ENCODE assay signal across 8 cellular contexts in genomic region chr1:26021647-26022403, GRCh38. TPM values are rescaled to one million over a fixed set of nuclear protein-coding genes. Genes with fewer than 3 reads are reported as not detected.
DNase-seq lines count a peak whose midpoint lies in the region; ATAC-seq and TF ChIP-seq lines count a peak whose summit lies in the region.

A gene with protein sequence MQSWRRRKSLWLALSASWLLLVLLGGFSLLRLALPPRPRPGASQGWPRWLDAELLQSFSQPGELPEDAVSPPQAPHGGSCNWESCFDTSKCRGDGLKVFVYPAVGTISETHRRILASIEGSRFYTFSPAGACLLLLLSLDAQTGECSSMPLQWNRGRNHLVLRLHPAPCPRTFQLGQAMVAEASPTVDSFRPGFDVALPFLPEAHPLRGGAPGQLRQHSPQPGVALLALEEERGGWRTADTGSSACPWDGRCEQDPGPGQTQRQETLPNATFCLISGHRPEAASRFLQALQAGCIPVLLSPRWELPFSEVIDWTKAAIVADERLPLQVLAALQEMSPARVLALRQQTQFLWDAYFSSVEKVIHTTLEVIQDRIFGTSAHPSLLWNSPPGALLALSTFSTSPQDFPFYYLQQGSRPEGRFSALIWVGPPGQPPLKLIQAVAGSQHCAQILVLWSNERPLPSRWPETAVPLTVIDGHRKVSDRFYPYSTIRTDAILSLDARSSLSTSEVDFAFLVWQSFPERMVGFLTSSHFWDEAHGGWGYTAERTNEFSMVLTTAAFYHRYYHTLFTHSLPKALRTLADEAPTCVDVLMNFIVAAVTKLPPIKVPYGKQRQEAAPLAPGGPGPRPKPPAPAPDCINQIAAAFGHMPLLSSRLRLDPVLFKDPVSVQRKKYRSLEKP (plus strand): TSS chr1:26021775. CDS start chr1:26022647, 872 bp downstream.

- peak within 1 kb of the TSS; percentile 17 for H3K4me3 ChIP-seq in cardiac muscle cell
- peak within 1 kb of the TSS; percentile 58 for H3K4me3 ChIP-seq in trophoblast cell (ENCODE audit: low read depth, low read length)
- no peak within 1 kb of the TSS for H3K4me3 ChIP-seq in PC-3 (ENCODE audit: low read length)

- H2AFZ ChIP-seq in trophoblast cell (ENCODE audit: insufficient read depth, low read length, poor library complexity) (peak within 1 kb of the TSS; percentile 65), PC-3 (ENCODE audit: low read length) (no peak within 1 kb of the TSS)

- no peaks in the 10 kb centered on the region for H3F3A ChIP-seq in PC-3 (ENCODE audit: low read length, unreplicated experiment)

- H2BK120ac ChIP-seq in trophoblast cell (ENCODE audit: insufficient read depth, low read length, poor library complexity), result no peak within 1 kb of the TSS

- no peak within 1 kb of the TSS for H2BK5ac ChIP-seq in trophoblast cell (ENCODE audit: low read depth, low read length, poor library complexity)

- H3K27me3 ChIP-seq in cardiac muscle cell (no peaks in the 10 kb centered on the region), trophoblast cell (ENCODE audit: insufficient read depth, low read length) (no peaks in the 10 kb centered on the region), PC-3 (ENCODE audit: low read length) (no peaks in the 10 kb centered on the region)

- H3K79me2 ChIP-seq in trophoblast cell (ENCODE audit: control insufficient read depth, insufficient read depth, low read length, poor library complexity) (no peaks in the 10 kb centered on the region), PC-3 (ENCODE audit: low read length) (no peaks in the 10 kb centered on the region)

- CTCF ChIA-PET in PC-3 (lab: Charles Lee), result interaction anchor here (0.5 kb wide), 1 partner anchor 9 kb away, joined by 4 read pairs; no protein-coding TSS in a partner anchor

- intact Hi-C loops in PC-3 (cut with micrococcal nuclease), result no loop called here

- H3K4me2 ChIP-seq in trophoblast cell (ENCODE audit: low read length), result peak within 1 kb of the TSS; percentile 63
- no peak within 1 kb of the TSS for H3K4me2 ChIP-seq in PC-3 (ENCODE audit: low read length)

- BruUV-seq in PC-3 (replicated peaks; lab: Mats Ljungman, UMichigan), result no TSS peak

- H3K79me1 ChIP-seq in trophoblast cell (ENCODE audit: low read length), result peaks cover 3% of the 10 kb centered on the region

- TF ChIP-seq CTCF in cardiac muscle cell (IDR thresholded peaks at IDR 0.05; ENCODE audit: low read depth, low read length) (no peak), PC-3 (conservative IDR thresholded peaks at IDR 0.05; ENCODE audit: low read depth, low read length) (no peak)

- H3K9me3 ChIP-seq in cardiac muscle cell (ENCODE audit: low read depth) (no peaks in the 10 kb centered on the region), trophoblast cell (ENCODE audit: insufficient read depth, low read depth, low read length) (no peaks in the 10 kb centered on the region), PC-3 (ENCODE audit: low read length) (no peaks in the 10 kb centered on the region)

- H3K9ac ChIP-seq in trophoblast cell (ENCODE audit: low read length), result no peak within 1 kb of the TSS
- H3K9ac ChIP-seq in PC-3 (ENCODE audit: low read length), result no peak within 1 kb of the TSS

- POLR2A ChIA-PET in PC-3 (lab: Charles Lee; ENCODE audit: unreplicated experiment), result no interaction called here

- H2BK12ac ChIP-seq in trophoblast cell (ENCODE audit: low read length), result peak within 1 kb of the TSS; percentile 7

- peak within 1 kb of the TSS; percentile 56 for H4K8ac ChIP-seq in trophoblast cell (ENCODE audit: low read depth, low read length)

- no peak within 1 kb of the TSS for H2AK5ac ChIP-seq in trophoblast cell (ENCODE audit: low read length)

- no peak within 1 kb of the TSS for H3K4ac ChIP-seq in trophoblast cell (ENCODE audit: low read depth, low read length)

- H3K36me3 ChIP-seq in cardiac muscle cell (no peaks in the 10 kb centered on the region), trophoblast cell (ENCODE audit: control insufficient read depth in 1 of 2, insufficient read depth in 2 of 2, low read length in 2 of 2) (no peaks in the 10 kb centered on the region), PC-3 (ENCODE audit: low read depth, low read length) (no peaks in the 10 kb centered on the region)

- no peaks in the 10 kb centered on the region for H4K20me1 ChIP-seq in PC-3 (ENCODE audit: low read length)

- H3K4me1 ChIP-seq in cardiac muscle cell (ENCODE audit: low read depth) (peaks cover 40% of the 10 kb centered on the region), trophoblast cell (ENCODE audit: control insufficient read depth in 1 of 2, insufficient read depth in 2 of 2, low read length in 2 of 2) (peaks cover 14 to 24% of the 10 kb centered on the region in 2 experiments), PC-3 (ENCODE audit: insufficient read depth, low read length) (no peaks in the 10 kb centered on the region)

- peak within 1 kb of the TSS; percentile 61 for H4K12ac ChIP-seq in trophoblast cell (ENCODE audit: low read depth, low read length)

- no CpG with 5 or more reads among the region's 15 CpGs for WGBS in trophoblast cell (ENCODE audit: extremely low coverage, insufficient coverage, insufficient read length)

- no peaks in the 10 kb centered on the region for H3K9me2 ChIP-seq in PC-3 (replicated peaks; ENCODE audit: low read length)

- peak within 1 kb of the TSS; percentile 83 for H3K27ac ChIP-seq in cardiac muscle cell
- no peak within 1 kb of the TSS for H3K27ac ChIP-seq in trophoblast cell (ENCODE audit: low read depth, low read length)
- no peak within 1 kb of the TSS for H3K27ac ChIP-seq in PC-3 (ENCODE audit: low read length)

- H3K18ac ChIP-seq in trophoblast cell (ENCODE audit: low read length), result no peak within 1 kb of the TSS

- DNase-seq in EL, result peak; percentile 50
- peak; percentile 46 to 86 for DNase-seq in cardiac muscle cell (ENCODE audit: low read depth in 1 of 2, low spot score in 1 of 2)
- DNase-seq in trophoblast cell, result no peak
- no peak for DNase-seq in mesenteric fat pad (ENCODE audit: low spot score)
- no peak for DNase-seq in PC-3
- DNase-seq in COLO668 (lab: John Stamatoyannopoulos, UW; ENCODE audit: unreplicated experiment), result no peak
- DNase-seq in T-helper 9 cell, result no peak

- ATAC-seq in SK-N-SH treated with all-trans-retinoic acid at 6 μM for 48 hours (peak; percentile 92), PC-3 (no peak)

- H3K14ac ChIP-seq in trophoblast cell (ENCODE audit: low read length), result peak within 1 kb of the TSS; percentile 19

- H3K23ac ChIP-seq in trophoblast cell (ENCODE audit: low read length), result no peak within 1 kb of the TSS

- H4K91ac ChIP-seq in trophoblast cell (ENCODE audit: low read depth, low read length), result peak within 1 kb of the TSS; percentile 38

TF ChIP-seq in SK-N-SH treated with all-trans-retinoic acid at 6 μM for 48 hours, 23 proteins besides CTCF, POLR2A, EP300 and RAD21:
- TF ChIP-seq OSR1 (CRISPR knock-in tag; IDR thresholded peaks at IDR 0.05) (no peak), PATZ1 (CRISPR knock-in tag; IDR thresholded peaks at IDR 0.05; ENCODE audit: borderline replicate concordance) (no peak), CSDC2 (CRISPR knock-in tag; IDR thresholded peaks at IDR 0.05) (no peak), ZNF8 (CRISPR knock-in tag; IDR thresholded peaks at IDR 0.05) (no peak), BACH2 (CRISPR knock-in tag; IDR thresholded peaks at IDR 0.05; ENCODE audit: borderline replicate concordance) (no peak), ZFP30 (CRISPR knock-in tag; IDR thresholded peaks at IDR 0.05) (no peak), PPARA (CRISPR knock-in tag; IDR thresholded peaks at IDR 0.05; ENCODE audit: borderline replicate concordance) (no peak), ZNF565 (CRISPR knock-in tag; conservative IDR thresholded peaks at IDR 0.05; ENCODE audit: low read depth) (no peak), ESRRG (CRISPR knock-in tag; IDR thresholded peaks at IDR 0.05) (no peak), ISL1 (CRISPR knock-in tag; IDR thresholded peaks at IDR 0.05) (no peak), ARNTL (CRISPR knock-in tag; IDR thresholded peaks at IDR 0.05; ENCODE audit: borderline replicate concordance, low read depth) (no peak)
- TF ChIP-seq, protein P1, sequence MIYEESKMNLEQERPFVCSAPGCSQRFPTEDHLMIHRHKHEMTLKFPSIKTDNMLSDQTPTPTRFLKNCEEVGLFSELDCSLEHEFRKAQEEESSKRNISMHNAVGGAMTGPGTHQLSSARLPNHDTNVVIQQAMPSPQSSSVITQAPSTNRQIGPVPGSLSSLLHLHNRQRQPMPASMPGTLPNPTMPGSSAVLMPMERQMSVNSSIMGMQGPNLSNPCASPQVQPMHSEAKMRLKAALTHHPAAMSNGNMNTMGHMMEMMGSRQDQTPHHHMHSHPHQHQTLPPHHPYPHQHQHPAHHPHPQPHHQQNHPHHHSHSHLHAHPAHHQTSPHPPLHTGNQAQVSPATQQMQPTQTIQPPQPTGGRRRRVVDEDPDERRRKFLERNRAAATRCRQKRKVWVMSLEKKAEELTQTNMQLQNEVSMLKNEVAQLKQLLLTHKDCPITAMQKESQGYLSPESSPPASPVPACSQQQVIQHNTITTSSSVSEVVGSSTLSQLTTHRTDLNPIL (CRISPR knock-in tag; IDR thresholded peaks at IDR 0.05; ENCODE audit: low read depth), result no peak

RNA-seq across cellular contexts. Expression of the gene that starts here (rescaled TPM):
- total RNA-seq in cardiac muscle cell (7.0 and 10.1 TPM in 2 replicates), mesenteric fat pad (not detected), PC-3 (2014; rRNA removed) (0.26 TPM in 1 of 2 replicates, not detected in the other)
- polyA plus RNA-seq in cardiac muscle cell, result 8.6 and 10.0 TPM in 2 replicates
- 0.29 and 0.34 TPM in 2 replicates for polyA plus RNA-seq in trophoblast cell (2013)

Comparison
In these comparisons a context has a peak if more than half of its experiments do, and no peak if none do; other contexts are left out.
1. DNase-seq: peak in EL (single experiment) and cardiac muscle cell (2 of 2); none in trophoblast cell (0 of 2), mesenteric fat pad (single experiment), PC-3 (single experiment), COLO668 (single experiment) and T-helper 9 cell (single experiment).